8 cellular contexts compared by ENCODE assay signal in the genomic region with DNA sequence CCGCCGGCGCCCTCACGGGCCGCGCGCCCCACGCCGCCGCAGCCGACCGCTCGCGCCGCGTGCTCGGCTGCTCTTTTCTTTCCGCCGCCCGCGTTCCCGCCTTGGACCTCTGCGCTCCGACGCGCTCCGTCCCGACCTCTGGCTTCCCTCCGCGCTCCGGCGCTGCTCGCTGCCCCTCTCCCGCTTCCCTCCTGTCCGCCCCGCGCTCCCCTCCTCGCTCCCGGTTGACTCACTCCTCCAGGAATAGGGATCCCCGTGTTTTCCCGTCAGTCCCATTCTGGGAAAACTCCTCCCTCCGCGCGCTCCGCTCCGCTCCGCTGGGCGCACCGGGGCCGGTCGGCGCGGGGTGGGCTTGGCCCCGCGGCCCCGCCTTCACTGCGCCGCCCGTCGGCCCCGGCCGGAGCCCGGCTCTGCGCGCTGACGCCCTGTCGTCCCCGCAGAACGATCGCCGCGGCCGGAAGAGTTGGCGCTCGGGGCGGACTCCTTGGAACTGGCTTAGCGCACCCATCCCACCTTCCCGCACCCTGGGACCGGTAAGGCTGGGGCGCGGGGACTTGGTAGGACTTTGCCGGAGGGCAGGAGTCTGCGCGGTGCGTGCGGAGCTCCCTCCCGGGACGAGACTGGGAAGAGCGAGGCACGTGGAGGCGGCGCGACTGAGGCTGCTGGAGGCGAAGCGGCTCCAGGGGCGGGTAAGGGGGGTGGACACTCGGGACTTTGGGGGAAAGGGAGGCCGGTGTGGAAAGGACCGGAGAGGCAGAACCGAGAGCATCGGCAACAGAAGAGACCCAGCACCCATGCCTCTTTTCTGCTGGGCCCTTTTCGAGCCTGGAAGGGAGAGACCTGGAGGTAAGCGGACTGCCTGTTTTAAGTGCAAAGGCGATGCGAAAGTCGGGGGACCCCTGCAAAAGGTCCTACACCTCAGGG. TPM values are rescaled to one million over a fixed set of nuclear protein-coding genes. Genes with fewer than 3 reads are reported as not detected.
DNase-seq lines count a peak whose midpoint lies in the region; TF ChIP-seq lines count a peak whose summit lies in the region.

No MANE protein-coding gene starts in this region.

- no peak overlapping the region for H3K27ac Mint-ChIP-seq in CD4-positive, alpha-beta memory T cell

- intact Hi-C loops in CD4-positive, alpha-beta memory T cell (cut with micrococcal nuclease) = no loop called here

- no peak for DNase-seq in CD4-positive, alpha-beta memory T cell
- DNase-seq in H4 (ENCODE audit: low spot score) = peak; percentile 54
- DNase-seq in RPMI8226 = peak; percentile 70
- peak; percentile 34 for DNase-seq in dedifferentiated amniotic fluid mesenchymal stem cell (ENCODE audit: extremely low spot score)
- DNase-seq in NOMO-1 treated with DMSO at 0.1 percent for 48 hours (lab: John Stamatoyannopoulos, UW; ENCODE audit: unreplicated experiment) = no peak
- DNase-seq in SHP77 (lab: John Stamatoyannopoulos, UW) = no peak

- peaks cover 9% of the 10 kb centered on the region for H3K27me3 ChIP-seq in CD4-positive, alpha-beta memory T cell (ENCODE audit: insufficient read depth, low read length)
- H3K27me3 ChIP-seq in liver (ENCODE audit: control insufficient read depth in 4 of 4, insufficient read depth in 4 of 4, low read length in 3 of 4) (peaks cover 0 to 11% (median 3%) of the 10 kb centered on the region in 4 donors), thymus (ENCODE audit: control insufficient read depth, insufficient read depth) (peaks cover 57% of the 10 kb centered on the region)

- POLR2A ChIA-PET in CD4-positive, alpha-beta memory T cell (lab: Charles Lee; ENCODE audit: partially characterized antibody) = no interaction called here

- TF ChIP-seq CTCF in liver (IDR thresholded peaks at IDR 0.05; ENCODE audit: low read depth, low read length, missing input control) = no peak

- H3K27ac ChIP-seq in CD4-positive, alpha-beta memory T cell (ENCODE audit: low read depth, low read length) = no peak overlapping the region
- H3K27ac ChIP-seq in liver (ENCODE audit: low read depth in 1 of 2, low read length in 2 of 2) (peak overlapping the region; percentile 9 to 60), thymus (ENCODE audit: low read depth) (peak overlapping the region; percentile 60)

- H3K4me1 ChIP-seq in CD4-positive, alpha-beta memory T cell (ENCODE audit: insufficient read depth, low read length) = peaks cover 3% of the 10 kb centered on the region
- H3K4me1 ChIP-seq in liver (ENCODE audit: control insufficient read depth in 4 of 4, insufficient read depth in 4 of 4, low read length in 3 of 4) (peaks cover 2 to 17% (median 8%) of the 10 kb centered on the region in 4 donors), thymus (ENCODE audit: control insufficient read depth, insufficient read depth, low read length) (no peaks in the 10 kb centered on the region)

- CTCF ChIA-PET in CD4-positive, alpha-beta memory T cell (lab: Charles Lee; ENCODE audit: partially characterized antibody) = no interaction called here

- peaks cover 11 to 26% (median 18%) of the 10 kb centered on the region in 4 donors for H3K4me1 Mint-ChIP-seq in CD4-positive, alpha-beta memory T cell

- TF ChIP-seq RAD21 in liver (IDR thresholded peaks at IDR 0.05) = no peak

- no peaks in the 10 kb centered on the region for H3K36me3 ChIP-seq in CD4-positive, alpha-beta memory T cell (ENCODE audit: insufficient read depth, low read length)
- no peaks in the 10 kb centered on the region for H3K36me3 ChIP-seq in liver (ENCODE audit: control insufficient read depth in 4 of 4, insufficient read depth in 3 of 4, low read depth in 1 of 4, low read length in 3 of 4)
- H3K36me3 ChIP-seq in thymus (ENCODE audit: control insufficient read depth, insufficient read depth) = no peaks in the 10 kb centered on the region

- 4% methylated on average over 106 of the region's 106 CpGs for WGBS in liver
- 2% methylated on average over 106 of the region's 106 CpGs for WGBS in thymus

- H3K4me3 ChIP-seq in CD4-positive, alpha-beta memory T cell (ENCODE audit: low read length in 2 of 2) = no peak overlapping the region
- H3K4me3 ChIP-seq in liver (ENCODE audit: low read depth in 1 of 3, low read length in 3 of 3) = peak overlapping the region; percentile 36 to 64 (median 63)
- H3K4me3 ChIP-seq in thymus (ENCODE audit: low read length) = peak overlapping the region; percentile 49

- no peaks in the 10 kb centered on the region for H3K36me3 Mint-ChIP-seq in CD4-positive, alpha-beta memory T cell

- no peaks in the 10 kb centered on the region for H3K9me3 ChIP-seq in CD4-positive, alpha-beta memory T cell (ENCODE audit: control insufficient read depth in 1 of 2, low read length in 2 of 2)
- H3K9me3 ChIP-seq in liver (ENCODE audit: control insufficient read depth in 4 of 4, low read length in 3 of 4) (no peaks in the 10 kb centered on the region), thymus (ENCODE audit: control insufficient read depth) (no peaks in the 10 kb centered on the region)

- no peak overlapping the region for H3K9ac ChIP-seq in liver (ENCODE audit: low read depth in 1 of 2, low read length in 2 of 2)

- H3K9me3 Mint-ChIP-seq in CD4-positive, alpha-beta memory T cell = no peaks in the 10 kb centered on the region

- H3K4me3 Mint-ChIP-seq in CD4-positive, alpha-beta memory T cell = peak overlapping the region; percentile 31 to 83 (median 64)

- H3K27me3 Mint-ChIP-seq in CD4-positive, alpha-beta memory T cell = peaks cover 36 to 50% of the 10 kb centered on the region in 2 donors

TF ChIP-seq in liver, 16 proteins besides CTCF, POLR2A, EP300 and RAD21:
- TF ChIP-seq FOXA2 (IDR thresholded peaks at IDR 0.05) = no peak
- no peak for TF ChIP-seq FOXA1 (IDR thresholded peaks at IDR 0.05)
- no peak for TF ChIP-seq GABPA (IDR thresholded peaks at IDR 0.05 in 1 of 2, conservative IDR thresholded peaks at IDR 0.05 in 1 of 2)
- TF ChIP-seq HNF4G (IDR thresholded peaks at IDR 0.05) = no peak
- TF ChIP-seq, protein P1, sequence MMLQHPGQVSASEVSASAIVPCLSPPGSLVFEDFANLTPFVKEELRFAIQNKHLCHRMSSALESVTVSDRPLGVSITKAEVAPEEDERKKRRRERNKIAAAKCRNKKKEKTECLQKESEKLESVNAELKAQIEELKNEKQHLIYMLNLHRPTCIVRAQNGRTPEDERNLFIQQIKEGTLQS (IDR thresholded peaks at IDR 0.05) = no peak
- no peak for TF ChIP-seq TAF1 (conservative IDR thresholded peaks at IDR 0.05)
- TF ChIP-seq JUND (IDR thresholded peaks at IDR 0.05) = no peak
- TF ChIP-seq, protein P2, sequence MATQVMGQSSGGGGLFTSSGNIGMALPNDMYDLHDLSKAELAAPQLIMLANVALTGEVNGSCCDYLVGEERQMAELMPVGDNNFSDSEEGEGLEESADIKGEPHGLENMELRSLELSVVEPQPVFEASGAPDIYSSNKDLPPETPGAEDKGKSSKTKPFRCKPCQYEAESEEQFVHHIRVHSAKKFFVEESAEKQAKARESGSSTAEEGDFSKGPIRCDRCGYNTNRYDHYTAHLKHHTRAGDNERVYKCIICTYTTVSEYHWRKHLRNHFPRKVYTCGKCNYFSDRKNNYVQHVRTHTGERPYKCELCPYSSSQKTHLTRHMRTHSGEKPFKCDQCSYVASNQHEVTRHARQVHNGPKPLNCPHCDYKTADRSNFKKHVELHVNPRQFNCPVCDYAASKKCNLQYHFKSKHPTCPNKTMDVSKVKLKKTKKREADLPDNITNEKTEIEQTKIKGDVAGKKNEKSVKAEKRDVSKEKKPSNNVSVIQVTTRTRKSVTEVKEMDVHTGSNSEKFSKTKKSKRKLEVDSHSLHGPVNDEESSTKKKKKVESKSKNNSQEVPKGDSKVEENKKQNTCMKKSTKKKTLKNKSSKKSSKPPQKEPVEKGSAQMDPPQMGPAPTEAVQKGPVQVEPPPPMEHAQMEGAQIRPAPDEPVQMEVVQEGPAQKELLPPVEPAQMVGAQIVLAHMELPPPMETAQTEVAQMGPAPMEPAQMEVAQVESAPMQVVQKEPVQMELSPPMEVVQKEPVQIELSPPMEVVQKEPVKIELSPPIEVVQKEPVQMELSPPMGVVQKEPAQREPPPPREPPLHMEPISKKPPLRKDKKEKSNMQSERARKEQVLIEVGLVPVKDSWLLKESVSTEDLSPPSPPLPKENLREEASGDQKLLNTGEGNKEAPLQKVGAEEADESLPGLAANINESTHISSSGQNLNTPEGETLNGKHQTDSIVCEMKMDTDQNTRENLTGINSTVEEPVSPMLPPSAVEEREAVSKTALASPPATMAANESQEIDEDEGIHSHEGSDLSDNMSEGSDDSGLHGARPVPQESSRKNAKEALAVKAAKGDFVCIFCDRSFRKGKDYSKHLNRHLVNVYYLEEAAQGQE (IDR thresholded peaks at IDR 0.05) = no peak
- no peak for TF ChIP-seq HNF4A (conservative IDR thresholded peaks at IDR 0.05)
- no peak for TF ChIP-seq EGR1 (IDR thresholded peaks at IDR 0.05; ENCODE audit: low read depth in 2 of 2)
- TF ChIP-seq NR2F2 (IDR thresholded peaks at IDR 0.05) = no peak
- TF ChIP-seq, protein P3, sequence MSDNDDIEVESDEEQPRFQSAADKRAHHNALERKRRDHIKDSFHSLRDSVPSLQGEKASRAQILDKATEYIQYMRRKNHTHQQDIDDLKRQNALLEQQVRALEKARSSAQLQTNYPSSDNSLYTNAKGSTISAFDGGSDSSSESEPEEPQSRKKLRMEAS (IDR thresholded peaks at IDR 0.05) = no peak
- TF ChIP-seq, protein P4, sequence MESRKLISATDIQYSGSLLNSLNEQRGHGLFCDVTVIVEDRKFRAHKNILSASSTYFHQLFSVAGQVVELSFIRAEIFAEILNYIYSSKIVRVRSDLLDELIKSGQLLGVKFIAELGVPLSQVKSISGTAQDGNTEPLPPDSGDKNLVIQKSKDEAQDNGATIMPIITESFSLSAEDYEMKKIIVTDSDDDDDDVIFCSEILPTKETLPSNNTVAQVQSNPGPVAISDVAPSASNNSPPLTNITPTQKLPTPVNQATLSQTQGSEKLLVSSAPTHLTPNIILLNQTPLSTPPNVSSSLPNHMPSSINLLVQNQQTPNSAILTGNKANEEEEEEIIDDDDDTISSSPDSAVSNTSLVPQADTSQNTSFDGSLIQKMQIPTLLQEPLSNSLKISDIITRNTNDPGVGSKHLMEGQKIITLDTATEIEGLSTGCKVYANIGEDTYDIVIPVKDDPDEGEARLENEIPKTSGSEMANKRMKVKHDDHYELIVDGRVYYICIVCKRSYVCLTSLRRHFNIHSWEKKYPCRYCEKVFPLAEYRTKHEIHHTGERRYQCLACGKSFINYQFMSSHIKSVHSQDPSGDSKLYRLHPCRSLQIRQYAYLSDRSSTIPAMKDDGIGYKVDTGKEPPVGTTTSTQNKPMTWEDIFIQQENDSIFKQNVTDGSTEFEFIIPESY (IDR thresholded peaks at IDR 0.05) = no peak
- no peak for TF ChIP-seq RXRA (IDR thresholded peaks at IDR 0.05)
- TF ChIP-seq YY1 (IDR thresholded peaks at IDR 0.05) = no peak

RNA-seq across cellular contexts. Expression of a gene that starts 0.6 kb away (rescaled TPM):
- total RNA-seq in CD4-positive, alpha-beta memory T cell = not detected
- polyA plus RNA-seq in CD4-positive, alpha-beta memory T cell = not detected
- total RNA-seq in H4 (2014; rRNA removed; shearing (Covaris generic)) = 12.7 and 23.6 TPM in 2 replicates
- 1 to 10 TPM; 2.5 to 3.1 TPM for total RNA-seq in liver
- polyA plus RNA-seq in liver (1 to 10 TPM in 1 of 2 donors, under 1 TPM in 1; 0.79 to 3.8 TPM), thymus (15.1 TPM)

Comparison
In these comparisons a context has a peak if more than half of its experiments do, and no peak if none do; other contexts are left out.
1. DNase-seq: peak in H4 (single experiment), RPMI8226 (single experiment) and dedifferentiated amniotic fluid mesenchymal stem cell (single experiment); none in CD4-positive, alpha-beta memory T cell (0 of 5), NOMO-1 treated with DMSO at 0.1 percent for 48 hours (single experiment) and SHP77 (0 of 2).
2. H3K4me3 ChIP-seq: peak in liver (3 of 3) and thymus (single experiment); none in CD4-positive, alpha-beta memory T cell (0 of 2).